ENCODE assay signal across 35 cellular contexts in the genomic region with DNA sequence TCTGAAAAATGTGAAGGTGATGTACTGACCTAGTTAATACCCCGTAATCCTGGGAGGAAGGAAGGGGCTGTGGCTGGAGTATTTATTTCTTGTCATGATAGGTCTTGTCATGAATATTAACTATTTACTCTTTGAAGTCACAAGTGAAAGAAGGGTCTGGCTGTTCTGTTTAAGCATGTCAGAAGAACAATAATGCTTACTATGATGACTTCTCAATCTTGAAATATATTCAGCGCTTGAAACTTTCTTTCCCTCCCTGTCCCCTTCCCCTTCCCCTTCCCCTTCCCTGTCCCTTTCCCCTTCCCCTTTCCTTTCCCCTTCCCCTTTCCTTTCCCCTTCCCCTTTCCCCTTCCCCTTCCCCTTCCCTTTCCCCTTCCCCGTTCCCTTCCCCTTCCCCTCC.
"Had no signal": no experiment of that assay in that cellular context is flagged by ENCODE, and none has a peak within 500 bp of the region (broad histone marks: within the 10 kb centered on the region; RNA-seq: fewer than 3 reads in every experiment).

No MANE protein-coding gene starts in this region.

- H3K4me2 ChIP-seq: KMS-11 had no signal

- H3K4me3 ChIP-seq: MG63 had no signal

- H3K36me3 ChIP-seq: MG63 had no signal

- H3K27ac ChIP-seq: KMS-11 had no signal

- DNase-seq: Karpas-422, Kasumi-1, MG63, MM.1S, MV-4-11, NCI-H1048, NCI-H1092, NCI-H1092 treated with DMSO at 0.1 percent for 48 hours, NCI-H1105, NCI-H1105 treated with DMSO at 0.1 percent for 48 hours, NCI-H1417, NCI-H1436, NCI-H1436 treated with DMSO at 0.1 percent for 48 hours, NCI-H146, NCI-H1694, NCI-H1694 treated with DMSO at 0.1 percent for 48 hours, NCI-H187, NCI-H187 treated with DMSO at 0.1 percent for 48 hours, NCI-H1930, NCI-H2029, NCI-H2029 treated with DMSO at 0.1 percent for 48 hours, NCI-H2081, NCI-H2081 treated with DMSO at 0.1 percent for 48 hours, NCI-H2107, NCI-H2171, NCI-H2171 treated with DMSO at 0.1 percent for 48 hours, NCI-H2227 treated with DMSO at 0.1 percent for 48 hours, NCI-H226, NCI-H345, NCI-H446, NCI-H446 treated with DMSO at 0.1 percent for 48 hours, NCI-H510A, NCI-H510A treated with DMSO at 0.1 percent for 48 hours, NCI-H524 had no signal

- H3K9me3 ChIP-seq: MG63 had no signal

- H3K9ac ChIP-seq: KMS-11 had no signal
